In genomic region chr18:48805826-48806535, GRCh38 we compare ENCODE assay signal across 14 cellular contexts.
A peak's percentile ranks its signal among the peaks of the same experiment; 100 is the strongest.
DNase-seq lines count a peak whose midpoint lies in the region; ATAC-seq and TF ChIP-seq lines count a peak whose summit lies in the region.
"Had no signal": no experiment of that assay in that cellular context is flagged by ENCODE, and none has a peak within 500 bp of the region (broad histone marks: within the 10 kb centered on the region; RNA-seq: fewer than 3 reads in every experiment).

No MANE protein-coding gene starts in this region.

- peaks cover 4% of the 10 kb centered on the region for H3K4me1 Mint-ChIP-seq in glutamatergic neuron (ENCODE audit: low read depth, unreplicated experiment)

- H3K9me3 ChIP-seq in HEK293 (ENCODE audit: control insufficient read depth, insufficient read depth, low read depth, low read length) (no peaks in the 10 kb centered on the region), mucosa of descending colon (no peaks in the 10 kb centered on the region), hepatocyte (ENCODE audit: low read depth) (no peaks in the 10 kb centered on the region)
- H3K9me3 ChIP-seq: Peyer's patch had no signal

- H2AFZ ChIP-seq in hepatocyte, result no peak overlapping the region

- POLR2A ChIA-PET in HEK293 (lab: Yijun Ruan, JAX), result no interaction called here

- H3K36me3 ChIP-seq in HEK293 (ENCODE audit: control insufficient read depth in 2 of 2, insufficient read depth in 1 of 2, low read length in 2 of 2) (no peaks in the 10 kb centered on the region; a peak in 1 of 3 replicates), mucosa of descending colon (ENCODE audit: low read depth) (no peaks in the 10 kb centered on the region), hepatocyte (replicated peaks; ENCODE audit: insufficient read depth, low read depth) (no peaks in the 10 kb centered on the region)
- H3K36me3 ChIP-seq: Peyer's patch had no signal

- H3K4me2 ChIP-seq in hepatocyte, result no peak overlapping the region

- TF ChIP-seq CTCF in HEK293 (tag by site-specific recombination; IDR thresholded peaks at IDR 0.05) (no peak), glutamatergic neuron (IDR thresholded peaks at IDR 0.05; ENCODE audit: partially characterized antibody, unreplicated experiment) (no peak), mucosa of descending colon (IDR thresholded peaks at IDR 0.05) (no peak), hepatocyte (IDR thresholded peaks at IDR 0.05; ENCODE audit: poor library complexity) (no peak)

- WGBS in hepatocyte (ENCODE audit: low lambda C conversion rate, missing lambda C conversion rate), result 95% methylated on average over 10 of the region's 10 CpGs

- peaks cover 9% of the 10 kb centered on the region for H3K9me3 Mint-ChIP-seq in glutamatergic neuron (ENCODE audit: unreplicated experiment)
- H3K9me3 Mint-ChIP-seq: dendritic cell treated with granulocyte-macrophage colony-stimulating factor and Interleukin-4, amounts not matched to agents 40 ng/mL and 50 ng/mL, for 4 days had no signal

- H3K4me3 ChIP-seq in HEK293 (ENCODE audit: low read depth, low read length) (no peak overlapping the region), mucosa of descending colon (no peak overlapping the region), hepatocyte (no peak overlapping the region)
- H3K4me3 ChIP-seq: Peyer's patch had no signal

- in situ Hi-C loops in ACHN (cut with HindIII; ENCODE audit: low pct_ligation_motif_present, low pct_unique_long_range_greater_than_20kb, low sequenced_read_pairs), result no loop called here

- no peaks in the 10 kb centered on the region for H4K20me1 ChIP-seq in hepatocyte (ENCODE audit: insufficient read depth, poor library complexity, severe bottlenecking)

- no peaks in the 10 kb centered on the region for H3K79me2 ChIP-seq in hepatocyte

- H3K36me3 Mint-ChIP-seq in glutamatergic neuron (ENCODE audit: unreplicated experiment), result no peaks in the 10 kb centered on the region

- ATAC-seq in stimulated activated naive CD8-positive, alpha-beta T cell treated with anti-CD3 and anti-CD28 coated beads, Interleukin-15, Interleukin-2, amounts not matched to agents 100 U/mL and 50 U/mL, for 24 hours, result no peak
- ATAC-seq in mucosa of descending colon, result no peak
- ATAC-seq: foreskin keratinocyte had no signal

- H3K9me2 ChIP-seq in hepatocyte (replicated peaks; ENCODE audit: insufficient read depth), result no peaks in the 10 kb centered on the region

- peaks cover 14% of the 10 kb centered on the region for H3K27me3 Mint-ChIP-seq in glutamatergic neuron (ENCODE audit: unreplicated experiment)
- H3K27me3 Mint-ChIP-seq: dendritic cell treated with granulocyte-macrophage colony-stimulating factor and Interleukin-4, amounts not matched to agents 40 ng/mL and 50 ng/mL, for 4 days had no signal

- H3K27ac ChIP-seq in HEK293 (ENCODE audit: extremely low read depth, low read depth, low read length), result no peak overlapping the region
- H3K27ac ChIP-seq in hepatocyte, result no peak overlapping the region
- H3K27ac ChIP-seq: foreskin keratinocyte, Peyer's patch had no signal

- intact Hi-C loops in mucosa of descending colon (cut with DNase I, micrococcal nuclease), result no loop called here

- CTCF ChIA-PET in HEK293 (lab: Yijun Ruan, JAX), result no interaction called here

- no peaks in the 10 kb centered on the region for H3K27me3 ChIP-seq in hepatocyte
- H3K27me3 ChIP-seq: foreskin keratinocyte, Peyer's patch had no signal

- no peaks in the 10 kb centered on the region for H3K4me1 ChIP-seq in HEK293 (ENCODE audit: control insufficient read depth, insufficient read depth, low read length)
- H3K4me1 ChIP-seq in mucosa of descending colon (ENCODE audit: low read depth), result peaks cover 10% of the 10 kb centered on the region
- peaks cover 20% of the 10 kb centered on the region for H3K4me1 ChIP-seq in hepatocyte (ENCODE audit: insufficient read depth)
- H3K4me1 ChIP-seq: foreskin keratinocyte had no signal

- H3K4me3 Mint-ChIP-seq in glutamatergic neuron (ENCODE audit: unreplicated experiment), result no peak overlapping the region
- H3K4me3 Mint-ChIP-seq: CD14-positive monocyte; dendritic cell treated with granulocyte-macrophage colony-stimulating factor and Interleukin-4, amounts not matched to agents 40 ng/mL and 50 ng/mL, for 4 days had no signal

- H3K27ac Mint-ChIP-seq in glutamatergic neuron (ENCODE audit: unreplicated experiment), result no peak overlapping the region

- peak; percentile 8 for DNase-seq in activated CD8-positive, alpha-beta memory T cell treated with anti-CD3 and anti-CD28 coated beads, Interleukin-2, amount 50 U/mL, for 4 hours
- DNase-seq in glutamatergic neuron (peak; percentile 1), ACHN (no peak), mucosa of descending colon (no peak), hepatocyte (ENCODE audit: low spot score) (no peak), NCI-H1105 treated with DMSO at 0.1 percent for 48 hours (lab: John Stamatoyannopoulos, UW) (no peak)
- peak; percentile 2 for DNase-seq in stimulated activated naive CD8-positive, alpha-beta T cell treated with anti-CD3 and anti-CD28 coated beads, Interleukin-15, Interleukin-2, amounts not matched to agents 100 U/mL and 50 U/mL, for 24 hours
- DNase-seq: activated gamma-delta T cell, foreskin keratinocyte, kidney glomerular epithelial cell had no signal

TF ChIP-seq in HEK293, 187 proteins besides CTCF, POLR2A, EP300 and RAD21:
- TF ChIP-seq ZNF776 (tag by site-specific recombination; IDR thresholded peaks at IDR 0.05; ENCODE audit: borderline replicate concordance) (no peak), ZNF335 (tag by site-specific recombination; conservative IDR thresholded peaks at IDR 0.05) (no peak), TRIM28 (IDR thresholded peaks at IDR 0.05; ENCODE audit: borderline replicate concordance, low read length) (no peak), PRDM1 (tag by site-specific recombination; IDR thresholded peaks at IDR 0.05) (0 out of 2 replicates have a peak, but pooled peaks have one; percentile 16), ZBTB1 (tag by site-specific recombination; IDR thresholded peaks at IDR 0.05) (no peak)
- TF ChIP-seq, protein P1, sequence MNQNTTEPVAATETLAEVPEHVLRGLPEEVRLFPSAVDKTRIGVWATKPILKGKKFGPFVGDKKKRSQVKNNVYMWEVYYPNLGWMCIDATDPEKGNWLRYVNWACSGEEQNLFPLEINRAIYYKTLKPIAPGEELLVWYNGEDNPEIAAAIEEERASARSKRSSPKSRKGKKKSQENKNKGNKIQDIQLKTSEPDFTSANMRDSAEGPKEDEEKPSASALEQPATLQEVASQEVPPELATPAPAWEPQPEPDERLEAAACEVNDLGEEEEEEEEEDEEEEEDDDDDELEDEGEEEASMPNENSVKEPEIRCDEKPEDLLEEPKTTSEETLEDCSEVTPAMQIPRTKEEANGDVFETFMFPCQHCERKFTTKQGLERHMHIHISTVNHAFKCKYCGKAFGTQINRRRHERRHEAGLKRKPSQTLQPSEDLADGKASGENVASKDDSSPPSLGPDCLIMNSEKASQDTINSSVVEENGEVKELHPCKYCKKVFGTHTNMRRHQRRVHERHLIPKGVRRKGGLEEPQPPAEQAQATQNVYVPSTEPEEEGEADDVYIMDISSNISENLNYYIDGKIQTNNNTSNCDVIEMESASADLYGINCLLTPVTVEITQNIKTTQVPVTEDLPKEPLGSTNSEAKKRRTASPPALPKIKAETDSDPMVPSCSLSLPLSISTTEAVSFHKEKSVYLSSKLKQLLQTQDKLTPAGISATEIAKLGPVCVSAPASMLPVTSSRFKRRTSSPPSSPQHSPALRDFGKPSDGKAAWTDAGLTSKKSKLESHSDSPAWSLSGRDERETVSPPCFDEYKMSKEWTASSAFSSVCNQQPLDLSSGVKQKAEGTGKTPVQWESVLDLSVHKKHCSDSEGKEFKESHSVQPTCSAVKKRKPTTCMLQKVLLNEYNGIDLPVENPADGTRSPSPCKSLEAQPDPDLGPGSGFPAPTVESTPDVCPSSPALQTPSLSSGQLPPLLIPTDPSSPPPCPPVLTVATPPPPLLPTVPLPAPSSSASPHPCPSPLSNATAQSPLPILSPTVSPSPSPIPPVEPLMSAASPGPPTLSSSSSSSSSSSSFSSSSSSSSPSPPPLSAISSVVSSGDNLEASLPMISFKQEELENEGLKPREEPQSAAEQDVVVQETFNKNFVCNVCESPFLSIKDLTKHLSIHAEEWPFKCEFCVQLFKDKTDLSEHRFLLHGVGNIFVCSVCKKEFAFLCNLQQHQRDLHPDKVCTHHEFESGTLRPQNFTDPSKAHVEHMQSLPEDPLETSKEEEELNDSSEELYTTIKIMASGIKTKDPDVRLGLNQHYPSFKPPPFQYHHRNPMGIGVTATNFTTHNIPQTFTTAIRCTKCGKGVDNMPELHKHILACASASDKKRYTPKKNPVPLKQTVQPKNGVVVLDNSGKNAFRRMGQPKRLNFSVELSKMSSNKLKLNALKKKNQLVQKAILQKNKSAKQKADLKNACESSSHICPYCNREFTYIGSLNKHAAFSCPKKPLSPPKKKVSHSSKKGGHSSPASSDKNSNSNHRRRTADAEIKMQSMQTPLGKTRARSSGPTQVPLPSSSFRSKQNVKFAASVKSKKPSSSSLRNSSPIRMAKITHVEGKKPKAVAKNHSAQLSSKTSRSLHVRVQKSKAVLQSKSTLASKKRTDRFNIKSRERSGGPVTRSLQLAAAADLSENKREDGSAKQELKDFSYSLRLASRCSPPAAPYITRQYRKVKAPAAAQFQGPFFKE (tag by site-specific recombination; IDR thresholded peaks at IDR 0.05; ENCODE audit: borderline replicate concordance), result no peak

Comparison
In these comparisons a context has a peak if more than half of its experiments do, and no peak if none do; other contexts are left out.
1. DNase-seq: peak in activated CD8-positive, alpha-beta memory T cell treated with anti-CD3 and anti-CD28 coated beads, Interleukin-2, amount 50 U/mL, for 4 hours (single experiment), glutamatergic neuron (single experiment) and stimulated activated naive CD8-positive, alpha-beta T cell treated with anti-CD3 and anti-CD28 coated beads, Interleukin-15, Interleukin-2, amounts not matched to agents 100 U/mL and 50 U/mL, for 24 hours (single experiment); none in ACHN (single experiment), mucosa of descending colon (0 of 3), hepatocyte (single experiment) and NCI-H1105 treated with DMSO at 0.1 percent for 48 hours (single experiment).